Comparison of ENCODE assay signal across 21 cellular contexts in the genomic region with DNA sequence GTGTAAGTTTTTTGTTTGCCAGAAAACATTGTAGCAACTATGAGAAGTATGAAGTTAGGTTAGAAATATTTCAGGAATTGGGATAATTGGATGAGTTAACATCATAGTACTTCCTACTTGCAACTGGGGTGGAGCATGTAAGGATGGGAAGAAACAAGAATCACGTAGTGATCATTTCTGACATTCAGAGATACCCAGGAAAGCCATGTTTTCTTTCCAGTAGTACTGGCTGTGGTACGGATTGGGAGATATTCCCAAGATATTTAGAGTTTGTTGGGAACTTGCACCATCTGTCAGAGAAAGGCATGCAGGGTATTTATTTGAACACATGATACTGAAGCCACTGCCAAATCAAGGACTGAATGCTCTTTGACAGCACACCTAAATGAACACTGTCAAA.
A peak's percentile ranks its signal among the peaks of the same experiment; 100 is the strongest.
DNase-seq lines count a peak whose midpoint lies in the region; ATAC-seq and TF ChIP-seq lines count a peak whose summit lies in the region.
"Had no signal": no experiment of that assay in that cellular context is flagged by ENCODE, and none has a peak within 500 bp of the region (broad histone marks: within the 10 kb centered on the region; RNA-seq: fewer than 3 reads in every experiment).

No MANE protein-coding gene starts in this region.

- H3K4me1 ChIP-seq in osteoblast (ENCODE audit: insufficient read depth, low read length): peaks cover 49% of the 10 kb centered on the region
- H3K4me1 ChIP-seq: breast epithelium, HAP-1 had no signal

- DNase-seq in DMS 273 (lab: John Stamatoyannopoulos, UW; ENCODE audit: unreplicated experiment) (peak; percentile 21), DMS 273 treated with DMSO at 0.1 percent for 48 hours (lab: John Stamatoyannopoulos, UW) (no peak), LHCN-M2 (ENCODE audit: low read depth) (peak; percentile 33), fibroblast of pulmonary artery (ENCODE audit: low read depth) (peak; percentile 17), osteoblast (ENCODE audit: insufficient read length, low spot score, missing footprints) (peak; percentile 38), inferior parietal cortex (ENCODE audit: extremely low spot score) (no peak), NCI-H2029 treated with DMSO at 0.1 percent for 48 hours (lab: John Stamatoyannopoulos, UW) (no peak)
- no peak for DNase-seq in stimulated activated naive B cell treated with anti-CD40 and anti-IgM and Interleukin-4, amounts not matched to agents 10 μg/mL and 1 μg/mL and 100 μg/mL, for 72 hours
- DNase-seq: activated CD4-positive, alpha-beta T cell treated with anti-CD3 and anti-CD28 coated beads for 48 hours; activated naive CD8-positive, alpha-beta T cell treated with anti-CD3 and anti-CD28 coated beads for 36 hours; dorsolateral prefrontal cortex; naive B cell; NCI-H1930; NCI-H524 treated with DMSO at 0.1 percent for 48 hours; pancreas; small intestine; T-helper 1 cell had no signal

- H4K20me1 ChIP-seq in osteoblast (ENCODE audit: insufficient read depth, low read length): no peaks in the 10 kb centered on the region

- H3K27me3 Mint-ChIP-seq in stimulated activated naive B cell treated with anti-CD40 and anti-IgM and Interleukin-4, amounts not matched to agents 10 μg/mL and 1 μg/mL and 100 μg/mL, for 72 hours: no peaks in the 10 kb centered on the region
- H3K27me3 Mint-ChIP-seq: activated T-helper 17 cell treated with anti-CD3 and anti-CD28 coated beads, Interleukin-2, amount 50 U/mL, for 72 hours; naive B cell had no signal

- no peaks in the 10 kb centered on the region for H3K4me1 Mint-ChIP-seq in stimulated activated naive B cell treated with anti-CD40 and anti-IgM and Interleukin-4, amounts not matched to agents 10 μg/mL and 1 μg/mL and 100 μg/mL, for 72 hours
- H3K4me1 Mint-ChIP-seq: activated naive CD8-positive, alpha-beta T cell treated with anti-CD3 and anti-CD28 coated beads for 36 hours; activated T-helper 17 cell treated with anti-CD3 and anti-CD28 coated beads, Interleukin-2, amount 50 U/mL, for 72 hours had no signal

- H3K27me3 ChIP-seq in osteoblast (ENCODE audit: insufficient read depth, low read length): no peaks in the 10 kb centered on the region
- H3K27me3 ChIP-seq: breast epithelium, dorsolateral prefrontal cortex, pancreas had no signal

- no peaks in the 10 kb centered on the region for H3K36me3 Mint-ChIP-seq in stimulated activated naive B cell treated with anti-CD40 and anti-IgM and Interleukin-4, amounts not matched to agents 10 μg/mL and 1 μg/mL and 100 μg/mL, for 72 hours
- H3K36me3 Mint-ChIP-seq: activated naive CD8-positive, alpha-beta T cell treated with anti-CD3 and anti-CD28 coated beads for 36 hours; naive B cell had no signal

- H3K27ac ChIP-seq in osteoblast (ENCODE audit: low read depth, low read length): peak overlapping the region; percentile 90
- H3K27ac ChIP-seq: 22Rv1, breast epithelium, pancreas had no signal

- no peak for TF ChIP-seq CTCF in fibroblast of pulmonary artery (IDR thresholded peaks at IDR 0.05; ENCODE audit: low read length, missing control alignments)
- no peak for TF ChIP-seq CTCF in osteoblast (IDR thresholded peaks at IDR 0.05; ENCODE audit: extremely low read depth, low read depth, low read length)

- H3K4me2 ChIP-seq in osteoblast (ENCODE audit: insufficient read depth, low read length): peak overlapping the region; percentile 66

- peaks cover 13% of the 10 kb centered on the region for H3K36me3 ChIP-seq in osteoblast (ENCODE audit: insufficient read depth, low read length)
- H3K36me3 ChIP-seq: breast epithelium, HAP-1 had no signal

- no peaks in the 10 kb centered on the region for H3K9me3 ChIP-seq in osteoblast (ENCODE audit: low read depth, low read length)
- H3K9me3 ChIP-seq: breast epithelium, HAP-1, pancreas had no signal

- H3K79me2 ChIP-seq in osteoblast (ENCODE audit: insufficient read depth, low read length): peaks cover 54% of the 10 kb centered on the region

- no peak overlapping the region for H3K4me3 ChIP-seq in fibroblast of pulmonary artery (replicated peaks; ENCODE audit: low read depth, low read length)
- H3K4me3 ChIP-seq in osteoblast (ENCODE audit: insufficient read depth, low read length): peak overlapping the region; percentile 12
- H3K4me3 ChIP-seq: breast epithelium, dorsolateral prefrontal cortex, HAP-1, pancreas had no signal

- H3K27ac Mint-ChIP-seq in stimulated activated naive B cell treated with anti-CD40 and anti-IgM and Interleukin-4, amounts not matched to agents 10 μg/mL and 1 μg/mL and 100 μg/mL, for 72 hours: no peak overlapping the region
- H3K27ac Mint-ChIP-seq: activated naive CD8-positive, alpha-beta T cell treated with anti-CD3 and anti-CD28 coated beads for 36 hours; activated T-helper 17 cell treated with anti-CD3 and anti-CD28 coated beads, Interleukin-2, amount 50 U/mL, for 72 hours; naive B cell had no signal

- no peak overlapping the region for H3K4me3 Mint-ChIP-seq in stimulated activated naive B cell treated with anti-CD40 and anti-IgM and Interleukin-4, amounts not matched to agents 10 μg/mL and 1 μg/mL and 100 μg/mL, for 72 hours
- H3K4me3 Mint-ChIP-seq: activated naive CD8-positive, alpha-beta T cell treated with anti-CD3 and anti-CD28 coated beads for 36 hours; activated T-helper 17 cell treated with anti-CD3 and anti-CD28 coated beads, Interleukin-2, amount 50 U/mL, for 72 hours; naive B cell had no signal

- H3K9me3 Mint-ChIP-seq in stimulated activated naive B cell treated with anti-CD40 and anti-IgM and Interleukin-4, amounts not matched to agents 10 μg/mL and 1 μg/mL and 100 μg/mL, for 72 hours: no peaks in the 10 kb centered on the region
- H3K9me3 Mint-ChIP-seq: activated naive CD8-positive, alpha-beta T cell treated with anti-CD3 and anti-CD28 coated beads for 36 hours; activated T-helper 17 cell treated with anti-CD3 and anti-CD28 coated beads, Interleukin-2, amount 50 U/mL, for 72 hours; naive B cell had no signal

- ATAC-seq in stimulated activated naive B cell treated with anti-CD40 and anti-IgM and Interleukin-4, amounts not matched to agents 10 μg/mL and 1 μg/mL and 100 μg/mL, for 72 hours (replicated peaks): no peak
- ATAC-seq: activated T-helper 17 cell treated with anti-CD3 and anti-CD28 coated beads, Interleukin-2, amount 50 U/mL, for 72 hours had no signal

- peak overlapping the region; percentile 24 for H2AFZ ChIP-seq in osteoblast (ENCODE audit: low read length)

Comparison
In these comparisons a context has a peak if more than half of its experiments do, and no peak if none do; other contexts are left out.
1. DNase-seq: peak in DMS 273 (single experiment), LHCN-M2 (single experiment), fibroblast of pulmonary artery (single experiment) and osteoblast (single experiment); none in DMS 273 treated with DMSO at 0.1 percent for 48 hours (single experiment), stimulated activated naive B cell treated with anti-CD40 and anti-IgM and Interleukin-4, amounts not matched to agents 10 μg/mL and 1 μg/mL and 100 μg/mL, for 72 hours (single experiment), inferior parietal cortex (single experiment) and NCI-H2029 treated with DMSO at 0.1 percent for 48 hours (single experiment).